Comparison of ENCODE assay signal across 14 cellular contexts in the genomic region with DNA sequence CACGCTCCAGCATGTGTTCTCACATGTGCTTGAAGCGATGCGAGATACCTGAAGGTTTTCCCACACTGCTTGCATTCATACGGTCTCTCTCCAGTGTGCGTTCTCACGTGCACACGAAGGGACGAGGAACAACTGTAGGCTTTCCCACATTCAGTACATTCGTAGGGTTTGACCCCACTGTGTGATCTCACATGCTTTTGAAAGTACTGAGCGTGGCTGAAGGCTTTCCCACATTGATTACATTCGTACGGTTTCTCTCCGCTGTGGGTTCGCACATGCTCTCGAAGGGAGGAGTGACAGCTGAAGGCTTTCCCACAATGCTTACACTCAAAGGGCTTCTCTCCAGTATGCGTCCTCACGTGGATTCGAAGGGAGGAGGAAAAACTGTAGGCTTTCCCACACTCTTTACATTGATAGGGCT.
"Had no signal": no experiment of that assay in that cellular context is flagged by ENCODE, and none has a peak within 500 bp of the region (broad histone marks: within the 10 kb centered on the region; RNA-seq: fewer than 3 reads in every experiment).

No MANE protein-coding gene starts in this region.

- H3K27me3 ChIP-seq: breast epithelium, heart left ventricle, left lung, sigmoid colon, thyroid gland, vagina had no signal

- H3K4me3 ChIP-seq: breast epithelium, heart left ventricle, left lung, sigmoid colon, thyroid gland, vagina had no signal

- DNase-seq: activated effector memory CD4-positive, alpha-beta T cell treated with Interleukin-2 at 50 U/mL for 16 hours; activated T-cell treated with anti-CD3 and anti-CD28 coated beads, Interleukin-2, amount 50 U/mL, for 1 hour; aorta; foreskin melanocyte; heart left ventricle; islet precursor cell; left lung; sigmoid colon; stimulated activated CD4-positive, alpha-beta T cell treated with anti-CD3 and anti-CD28 coated beads, Interleukin-2, amount 100 ng/mL, for 48 hours; stimulated activated naive CD8-positive, alpha-beta T cell treated with anti-CD3 and anti-CD28 coated beads, Interleukin-15, Interleukin-2, amounts not matched to agents 100 U/mL and 50 U/mL, for 24 hours; T-helper 17 cell; thyroid gland had no signal

- H3K27ac ChIP-seq: breast epithelium, heart left ventricle, left lung, sigmoid colon, thyroid gland, vagina had no signal

- H3K4me1 ChIP-seq: breast epithelium, heart left ventricle, left lung, sigmoid colon, thyroid gland, vagina had no signal

- H3K9me3 ChIP-seq: thyroid gland had no signal
